ENCODE assay signal across 1 cellular context in genomic region chr15:59797756-59798604, GRCh38.
TF ChIP-seq lines count a peak whose summit lies in the region.

No MANE protein-coding gene starts in this region.

TF ChIP-seq in GM12878, 131 proteins besides CTCF, POLR2A, EP300 and RAD21 (continued from another document):
- TF ChIP-seq YY1 (IDR thresholded peaks at IDR 0.05; ENCODE audit: low read depth, low read length) (no peak), NFIC (IDR thresholded peaks at IDR 0.05; ENCODE audit: low read depth, low read length) (0 out of 2 replicates have a peak, but pooled peaks have one; percentile 33), FOXM1 (IDR thresholded peaks at IDR 0.05; ENCODE audit: low read depth, low read length) (no peak), ATF2 (IDR thresholded peaks at IDR 0.05; ENCODE audit: low read length) (0 out of 2 replicates have a peak, but pooled peaks have one; percentile 32)
